ENCODE assay signal across 2 cellular contexts in the genomic region with DNA sequence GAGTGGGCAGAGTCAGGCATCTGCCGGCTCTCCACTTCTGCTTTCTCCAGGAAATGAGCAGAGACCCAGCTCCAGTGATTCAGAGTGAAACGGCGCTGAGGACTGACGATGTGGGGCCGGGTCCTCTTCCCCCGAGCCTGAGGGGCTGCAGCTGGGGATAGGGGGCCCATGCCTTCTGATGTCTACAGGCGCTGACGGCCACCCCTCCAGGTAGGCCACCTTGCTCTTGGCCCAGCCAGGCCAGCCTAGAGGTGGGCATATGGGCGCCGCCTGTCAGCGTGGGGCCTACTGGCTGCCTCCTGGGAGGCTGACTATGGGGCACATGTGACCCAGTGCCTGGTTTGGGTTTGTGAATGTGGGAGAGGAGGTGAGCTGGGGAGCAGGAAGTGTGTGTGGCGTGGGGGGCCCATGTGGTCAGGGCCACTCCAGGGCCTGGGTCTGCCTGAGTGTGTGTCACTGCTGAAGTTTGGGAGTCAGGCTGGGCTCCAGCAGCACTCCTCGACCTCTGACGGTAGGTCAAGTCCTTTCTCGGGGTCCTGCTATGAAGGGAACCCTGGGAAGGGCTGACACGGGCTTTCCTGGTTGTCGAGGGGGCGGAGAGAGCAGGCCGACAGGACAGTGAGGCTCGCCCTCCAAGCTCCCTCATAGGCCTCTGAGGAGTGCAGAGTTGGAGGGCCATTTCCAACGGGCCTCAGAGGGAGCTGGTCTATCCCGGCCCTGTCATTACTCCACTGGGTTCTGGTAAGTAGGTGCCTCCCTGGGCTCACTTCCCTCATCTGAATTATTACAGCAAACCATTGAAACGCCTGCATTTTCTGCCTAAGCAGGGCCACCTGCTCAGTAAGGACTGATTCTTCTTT.
TF ChIP-seq lines count a peak whose summit lies in the region.

A gene with protein sequence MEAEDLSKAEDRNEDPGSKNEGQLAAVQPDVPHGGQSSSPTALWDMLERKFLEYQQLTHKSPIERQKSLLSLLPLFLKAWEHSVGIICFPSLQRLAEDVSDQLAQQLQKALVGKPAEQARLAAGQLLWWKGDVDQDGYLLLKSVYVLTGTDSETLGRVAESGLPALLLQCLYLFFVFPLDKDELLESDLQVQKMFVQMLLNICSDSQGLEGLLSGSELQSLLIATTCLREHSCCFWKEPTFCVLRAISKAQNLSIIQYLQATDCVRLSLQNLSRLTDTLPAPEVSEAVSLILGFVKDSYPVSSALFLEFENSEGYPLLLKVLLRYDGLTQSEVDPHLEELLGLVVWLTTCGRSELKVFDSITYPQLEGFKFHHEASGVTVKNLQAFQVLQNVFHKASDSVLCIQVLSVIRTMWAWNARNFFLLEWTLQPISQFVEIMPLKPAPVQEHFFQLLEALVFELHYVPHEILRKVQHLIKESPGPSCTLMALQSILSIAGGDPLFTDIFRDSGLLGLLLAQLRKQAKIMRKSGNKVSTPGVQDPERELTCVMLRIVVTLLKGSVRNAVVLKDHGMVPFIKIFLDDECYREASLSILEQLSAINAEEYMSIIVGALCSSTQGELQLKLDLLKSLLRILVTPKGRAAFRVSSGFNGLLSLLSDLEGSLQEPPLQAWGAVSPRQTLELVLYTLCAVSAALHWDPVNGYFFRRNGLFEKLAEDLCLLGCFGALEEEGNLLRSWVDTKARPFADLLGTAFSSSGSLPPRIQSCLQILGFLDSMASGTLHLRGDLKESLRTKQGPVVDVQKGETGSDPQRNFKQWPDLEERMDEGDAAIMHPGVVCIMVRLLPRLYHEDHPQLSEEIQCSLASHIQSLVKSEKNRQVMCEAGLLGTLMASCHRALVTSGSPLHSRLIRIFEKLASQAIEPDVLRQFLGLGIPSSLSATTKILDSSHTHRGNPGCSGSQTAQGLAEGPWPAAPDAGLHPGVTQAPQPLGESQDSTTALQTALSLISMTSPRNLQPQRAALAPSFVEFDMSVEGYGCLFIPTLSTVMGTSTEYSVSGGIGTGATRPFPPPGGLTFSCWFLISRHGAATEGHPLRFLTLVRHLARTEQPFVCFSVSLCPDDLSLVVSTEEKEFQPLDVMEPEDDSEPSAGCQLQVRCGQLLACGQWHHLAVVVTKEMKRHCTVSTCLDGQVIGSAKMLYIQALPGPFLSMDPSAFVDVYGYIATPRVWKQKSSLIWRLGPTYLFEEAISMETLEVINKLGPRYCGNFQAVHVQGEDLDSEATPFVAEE (N-terminal part only) (plus strand): TSS at position 82 of the 860 bp plus-strand sequence. CDS start 24,860 bp downstream, outside the sequence.

TF ChIP-seq in HepG2, 621 proteins besides CTCF, POLR2A, EP300 and RAD21 (continues in another document):
- TF ChIP-seq, protein P1, sequence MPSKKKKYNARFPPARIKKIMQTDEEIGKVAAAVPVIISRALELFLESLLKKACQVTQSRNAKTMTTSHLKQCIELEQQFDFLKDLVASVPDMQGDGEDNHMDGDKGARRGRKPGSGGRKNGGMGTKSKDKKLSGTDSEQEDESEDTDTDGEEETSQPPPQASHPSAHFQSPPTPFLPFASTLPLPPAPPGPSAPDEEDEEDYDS (CRISPR knock-in tag; IDR thresholded peaks at IDR 0.05): no peak
- TF ChIP-seq RXRA (CRISPR knock-in tag; IDR thresholded peaks at IDR 0.05): no peak
- no peak for TF ChIP-seq ZBTB42 (CRISPR knock-in tag; IDR thresholded peaks at IDR 0.05)
- no peak for TF ChIP-seq CBFB (CRISPR knock-in tag; IDR thresholded peaks at IDR 0.05)
- TF ChIP-seq SKI (IDR thresholded peaks at IDR 0.05; ENCODE audit: partially characterized antibody): no peak
- TF ChIP-seq ZNF331 (CRISPR knock-in tag; IDR thresholded peaks at IDR 0.05): no peak
- TF ChIP-seq JUND (CRISPR knock-in tag; IDR thresholded peaks at IDR 0.05): no peak
- TF ChIP-seq, protein P2, sequence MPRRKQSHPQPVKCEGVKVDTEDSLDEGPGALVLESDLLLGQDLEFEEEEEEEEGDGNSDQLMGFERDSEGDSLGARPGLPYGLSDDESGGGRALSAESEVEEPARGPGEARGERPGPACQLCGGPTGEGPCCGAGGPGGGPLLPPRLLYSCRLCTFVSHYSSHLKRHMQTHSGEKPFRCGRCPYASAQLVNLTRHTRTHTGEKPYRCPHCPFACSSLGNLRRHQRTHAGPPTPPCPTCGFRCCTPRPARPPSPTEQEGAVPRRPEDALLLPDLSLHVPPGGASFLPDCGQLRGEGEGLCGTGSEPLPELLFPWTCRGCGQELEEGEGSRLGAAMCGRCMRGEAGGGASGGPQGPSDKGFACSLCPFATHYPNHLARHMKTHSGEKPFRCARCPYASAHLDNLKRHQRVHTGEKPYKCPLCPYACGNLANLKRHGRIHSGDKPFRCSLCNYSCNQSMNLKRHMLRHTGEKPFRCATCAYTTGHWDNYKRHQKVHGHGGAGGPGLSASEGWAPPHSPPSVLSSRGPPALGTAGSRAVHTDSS (CRISPR knock-in tag; conservative IDR thresholded peaks at IDR 0.05): no peak
- no peak for TF ChIP-seq MLLT10 (CRISPR knock-in tag; IDR thresholded peaks at IDR 0.05)
- TF ChIP-seq, protein P3, sequence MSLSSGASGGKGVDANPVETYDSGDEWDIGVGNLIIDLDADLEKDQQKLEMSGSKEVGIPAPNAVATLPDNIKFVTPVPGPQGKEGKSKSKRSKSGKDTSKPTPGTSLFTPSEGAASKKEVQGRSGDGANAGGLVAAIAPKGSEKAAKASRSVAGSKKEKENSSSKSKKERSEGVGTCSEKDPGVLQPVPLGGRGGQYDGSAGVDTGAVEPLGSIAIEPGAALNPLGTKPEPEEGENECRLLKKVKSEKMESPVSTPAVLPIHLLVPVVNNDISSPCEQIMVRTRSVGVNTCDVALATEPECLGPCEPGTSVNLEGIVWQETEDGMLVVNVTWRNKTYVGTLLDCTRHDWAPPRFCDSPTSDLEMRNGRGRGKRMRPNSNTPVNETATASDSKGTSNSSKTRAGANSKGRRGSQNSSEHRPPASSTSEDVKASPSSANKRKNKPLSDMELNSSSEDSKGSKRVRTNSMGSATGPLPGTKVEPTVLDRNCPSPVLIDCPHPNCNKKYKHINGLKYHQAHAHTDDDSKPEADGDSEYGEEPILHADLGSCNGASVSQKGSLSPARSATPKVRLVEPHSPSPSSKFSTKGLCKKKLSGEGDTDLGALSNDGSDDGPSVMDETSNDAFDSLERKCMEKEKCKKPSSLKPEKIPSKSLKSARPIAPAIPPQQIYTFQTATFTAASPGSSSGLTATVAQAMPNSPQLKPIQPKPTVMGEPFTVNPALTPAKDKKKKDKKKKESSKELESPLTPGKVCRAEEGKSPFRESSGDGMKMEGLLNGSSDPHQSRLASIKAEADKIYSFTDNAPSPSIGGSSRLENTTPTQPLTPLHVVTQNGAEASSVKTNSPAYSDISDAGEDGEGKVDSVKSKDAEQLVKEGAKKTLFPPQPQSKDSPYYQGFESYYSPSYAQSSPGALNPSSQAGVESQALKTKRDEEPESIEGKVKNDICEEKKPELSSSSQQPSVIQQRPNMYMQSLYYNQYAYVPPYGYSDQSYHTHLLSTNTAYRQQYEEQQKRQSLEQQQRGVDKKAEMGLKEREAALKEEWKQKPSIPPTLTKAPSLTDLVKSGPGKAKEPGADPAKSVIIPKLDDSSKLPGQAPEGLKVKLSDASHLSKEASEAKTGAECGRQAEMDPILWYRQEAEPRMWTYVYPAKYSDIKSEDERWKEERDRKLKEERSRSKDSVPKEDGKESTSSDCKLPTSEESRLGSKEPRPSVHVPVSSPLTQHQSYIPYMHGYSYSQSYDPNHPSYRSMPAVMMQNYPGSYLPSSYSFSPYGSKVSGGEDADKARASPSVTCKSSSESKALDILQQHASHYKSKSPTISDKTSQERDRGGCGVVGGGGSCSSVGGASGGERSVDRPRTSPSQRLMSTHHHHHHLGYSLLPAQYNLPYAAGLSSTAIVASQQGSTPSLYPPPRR (CRISPR knock-in tag; IDR thresholded peaks at IDR 0.05; ENCODE audit: borderline replicate concordance): no peak
- TF ChIP-seq ZBTB3 (CRISPR knock-in tag; IDR thresholded peaks at IDR 0.05; ENCODE audit: borderline replicate concordance, low read depth): no peak
- TF ChIP-seq ZNF101 (CRISPR knock-in tag; IDR thresholded peaks at IDR 0.05; ENCODE audit: borderline replicate concordance, low read depth): no peak
- TF ChIP-seq SNAI1 (CRISPR knock-in tag; IDR thresholded peaks at IDR 0.05; ENCODE audit: borderline replicate concordance): no peak
- no peak for TF ChIP-seq ZNF724P (CRISPR knock-in tag; IDR thresholded peaks at IDR 0.05; ENCODE audit: borderline replicate concordance)
- no peak for TF ChIP-seq ARNT (IDR thresholded peaks at IDR 0.05)

TF ChIP-seq in WTC11, 78 proteins besides CTCF, POLR2A, EP300 and RAD21 (continued from another document and continues in another):
- TF ChIP-seq, protein P4, sequence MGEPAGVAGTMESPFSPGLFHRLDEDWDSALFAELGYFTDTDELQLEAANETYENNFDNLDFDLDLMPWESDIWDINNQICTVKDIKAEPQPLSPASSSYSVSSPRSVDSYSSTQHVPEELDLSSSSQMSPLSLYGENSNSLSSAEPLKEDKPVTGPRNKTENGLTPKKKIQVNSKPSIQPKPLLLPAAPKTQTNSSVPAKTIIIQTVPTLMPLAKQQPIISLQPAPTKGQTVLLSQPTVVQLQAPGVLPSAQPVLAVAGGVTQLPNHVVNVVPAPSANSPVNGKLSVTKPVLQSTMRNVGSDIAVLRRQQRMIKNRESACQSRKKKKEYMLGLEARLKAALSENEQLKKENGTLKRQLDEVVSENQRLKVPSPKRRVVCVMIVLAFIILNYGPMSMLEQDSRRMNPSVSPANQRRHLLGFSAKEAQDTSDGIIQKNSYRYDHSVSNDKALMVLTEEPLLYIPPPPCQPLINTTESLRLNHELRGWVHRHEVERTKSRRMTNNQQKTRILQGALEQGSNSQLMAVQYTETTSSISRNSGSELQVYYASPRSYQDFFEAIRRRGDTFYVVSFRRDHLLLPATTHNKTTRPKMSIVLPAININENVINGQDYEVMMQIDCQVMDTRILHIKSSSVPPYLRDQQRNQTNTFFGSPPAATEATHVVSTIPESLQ (CRISPR knock-in tag; IDR thresholded peaks at IDR 0.05): no peak
- TF ChIP-seq SOX15 (CRISPR knock-in tag; IDR thresholded peaks at IDR 0.05) (no peak), NFE2L1 (CRISPR knock-in tag; IDR thresholded peaks at IDR 0.05) (no peak), ZNF416 (CRISPR knock-in tag; IDR thresholded peaks at IDR 0.05) (no peak), FOXJ3 (CRISPR knock-in tag; IDR thresholded peaks at IDR 0.05; ENCODE audit: borderline replicate concordance) (no peak), OVOL2 (CRISPR knock-in tag; IDR thresholded peaks at IDR 0.05; ENCODE audit: borderline replicate concordance) (no peak)
- TF ChIP-seq, protein P5, sequence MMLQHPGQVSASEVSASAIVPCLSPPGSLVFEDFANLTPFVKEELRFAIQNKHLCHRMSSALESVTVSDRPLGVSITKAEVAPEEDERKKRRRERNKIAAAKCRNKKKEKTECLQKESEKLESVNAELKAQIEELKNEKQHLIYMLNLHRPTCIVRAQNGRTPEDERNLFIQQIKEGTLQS (CRISPR knock-in tag; conservative IDR thresholded peaks at IDR 0.05): no peak
- TF ChIP-seq, protein P6, sequence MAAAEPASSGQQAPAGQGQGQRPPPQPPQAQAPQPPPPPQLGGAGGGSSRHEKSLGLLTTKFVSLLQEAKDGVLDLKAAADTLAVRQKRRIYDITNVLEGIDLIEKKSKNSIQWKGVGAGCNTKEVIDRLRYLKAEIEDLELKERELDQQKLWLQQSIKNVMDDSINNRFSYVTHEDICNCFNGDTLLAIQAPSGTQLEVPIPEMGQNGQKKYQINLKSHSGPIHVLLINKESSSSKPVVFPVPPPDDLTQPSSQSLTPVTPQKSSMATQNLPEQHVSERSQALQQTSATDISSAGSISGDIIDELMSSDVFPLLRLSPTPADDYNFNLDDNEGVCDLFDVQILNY (CRISPR knock-in tag; IDR thresholded peaks at IDR 0.05): no peak
- TF ChIP-seq, protein P7, sequence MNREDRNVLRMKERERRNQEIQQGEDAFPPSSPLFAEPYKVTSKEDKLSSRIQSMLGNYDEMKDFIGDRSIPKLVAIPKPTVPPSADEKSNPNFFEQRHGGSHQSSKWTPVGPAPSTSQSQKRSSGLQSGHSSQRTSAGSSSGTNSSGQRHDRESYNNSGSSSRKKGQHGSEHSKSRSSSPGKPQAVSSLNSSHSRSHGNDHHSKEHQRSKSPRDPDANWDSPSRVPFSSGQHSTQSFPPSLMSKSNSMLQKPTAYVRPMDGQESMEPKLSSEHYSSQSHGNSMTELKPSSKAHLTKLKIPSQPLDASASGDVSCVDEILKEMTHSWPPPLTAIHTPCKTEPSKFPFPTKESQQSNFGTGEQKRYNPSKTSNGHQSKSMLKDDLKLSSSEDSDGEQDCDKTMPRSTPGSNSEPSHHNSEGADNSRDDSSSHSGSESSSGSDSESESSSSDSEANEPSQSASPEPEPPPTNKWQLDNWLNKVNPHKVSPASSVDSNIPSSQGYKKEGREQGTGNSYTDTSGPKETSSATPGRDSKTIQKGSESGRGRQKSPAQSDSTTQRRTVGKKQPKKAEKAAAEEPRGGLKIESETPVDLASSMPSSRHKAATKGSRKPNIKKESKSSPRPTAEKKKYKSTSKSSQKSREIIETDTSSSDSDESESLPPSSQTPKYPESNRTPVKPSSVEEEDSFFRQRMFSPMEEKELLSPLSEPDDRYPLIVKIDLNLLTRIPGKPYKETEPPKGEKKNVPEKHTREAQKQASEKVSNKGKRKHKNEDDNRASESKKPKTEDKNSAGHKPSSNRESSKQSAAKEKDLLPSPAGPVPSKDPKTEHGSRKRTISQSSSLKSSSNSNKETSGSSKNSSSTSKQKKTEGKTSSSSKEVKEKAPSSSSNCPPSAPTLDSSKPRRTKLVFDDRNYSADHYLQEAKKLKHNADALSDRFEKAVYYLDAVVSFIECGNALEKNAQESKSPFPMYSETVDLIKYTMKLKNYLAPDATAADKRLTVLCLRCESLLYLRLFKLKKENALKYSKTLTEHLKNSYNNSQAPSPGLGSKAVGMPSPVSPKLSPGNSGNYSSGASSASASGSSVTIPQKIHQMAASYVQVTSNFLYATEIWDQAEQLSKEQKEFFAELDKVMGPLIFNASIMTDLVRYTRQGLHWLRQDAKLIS (CRISPR knock-in tag; IDR thresholded peaks at IDR 0.05; ENCODE audit: borderline replicate concordance): no peak
- TF ChIP-seq, protein P8, sequence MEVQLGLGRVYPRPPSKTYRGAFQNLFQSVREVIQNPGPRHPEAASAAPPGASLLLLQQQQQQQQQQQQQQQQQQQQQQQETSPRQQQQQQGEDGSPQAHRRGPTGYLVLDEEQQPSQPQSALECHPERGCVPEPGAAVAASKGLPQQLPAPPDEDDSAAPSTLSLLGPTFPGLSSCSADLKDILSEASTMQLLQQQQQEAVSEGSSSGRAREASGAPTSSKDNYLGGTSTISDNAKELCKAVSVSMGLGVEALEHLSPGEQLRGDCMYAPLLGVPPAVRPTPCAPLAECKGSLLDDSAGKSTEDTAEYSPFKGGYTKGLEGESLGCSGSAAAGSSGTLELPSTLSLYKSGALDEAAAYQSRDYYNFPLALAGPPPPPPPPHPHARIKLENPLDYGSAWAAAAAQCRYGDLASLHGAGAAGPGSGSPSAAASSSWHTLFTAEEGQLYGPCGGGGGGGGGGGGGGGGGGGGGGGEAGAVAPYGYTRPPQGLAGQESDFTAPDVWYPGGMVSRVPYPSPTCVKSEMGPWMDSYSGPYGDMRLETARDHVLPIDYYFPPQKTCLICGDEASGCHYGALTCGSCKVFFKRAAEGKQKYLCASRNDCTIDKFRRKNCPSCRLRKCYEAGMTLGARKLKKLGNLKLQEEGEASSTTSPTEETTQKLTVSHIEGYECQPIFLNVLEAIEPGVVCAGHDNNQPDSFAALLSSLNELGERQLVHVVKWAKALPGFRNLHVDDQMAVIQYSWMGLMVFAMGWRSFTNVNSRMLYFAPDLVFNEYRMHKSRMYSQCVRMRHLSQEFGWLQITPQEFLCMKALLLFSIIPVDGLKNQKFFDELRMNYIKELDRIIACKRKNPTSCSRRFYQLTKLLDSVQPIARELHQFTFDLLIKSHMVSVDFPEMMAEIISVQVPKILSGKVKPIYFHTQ (CRISPR knock-in tag; IDR thresholded peaks at IDR 0.05): no peak
- TF ChIP-seq, protein P9, sequence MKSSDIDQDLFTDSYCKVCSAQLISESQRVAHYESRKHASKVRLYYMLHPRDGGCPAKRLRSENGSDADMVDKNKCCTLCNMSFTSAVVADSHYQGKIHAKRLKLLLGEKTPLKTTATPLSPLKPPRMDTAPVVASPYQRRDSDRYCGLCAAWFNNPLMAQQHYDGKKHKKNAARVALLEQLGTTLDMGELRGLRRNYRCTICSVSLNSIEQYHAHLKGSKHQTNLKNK (CRISPR knock-in tag; IDR thresholded peaks at IDR 0.05): no peak
- TF ChIP-seq, protein P10, sequence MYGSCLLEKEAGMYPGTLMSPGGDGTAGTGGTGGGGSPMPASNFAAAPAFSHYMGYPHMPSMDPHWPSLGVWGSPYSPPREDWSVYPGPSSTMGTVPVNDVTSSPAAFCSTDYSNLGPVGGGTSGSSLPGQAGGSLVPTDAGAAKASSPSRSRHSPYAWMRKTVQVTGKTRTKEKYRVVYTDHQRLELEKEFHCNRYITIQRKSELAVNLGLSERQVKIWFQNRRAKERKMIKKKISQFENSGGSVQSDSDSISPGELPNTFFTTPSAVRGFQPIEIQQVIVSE (CRISPR knock-in tag; IDR thresholded peaks at IDR 0.05; ENCODE audit: borderline replicate concordance): no peak
